ENCODE assay signal across 8 cellular contexts in genomic region chr4:72505314-72505744, GRCh38.
A peak's percentile ranks its signal among the peaks of the same experiment; 100 is the strongest.
DNase-seq lines count a peak whose midpoint lies in the region; ATAC-seq and TF ChIP-seq lines count a peak whose summit lies in the region.

No MANE protein-coding gene starts in this region.

- H4K8ac ChIP-seq in trophoblast cell (ENCODE audit: low read depth, low read length), result no peak overlapping the region

- H3K27ac Mint-ChIP-seq in T-helper 2 cell treated with Interferon-gamma antibody and Interleukin-4, amounts not matched to agents 5 μg/mL and 100 μg/mL, for 36 hours, result no peak overlapping the region

- H3K9me3 Mint-ChIP-seq in T-helper 2 cell treated with Interferon-gamma antibody and Interleukin-4, amounts not matched to agents 5 μg/mL and 100 μg/mL, for 36 hours, result no peaks in the 10 kb centered on the region

- no peak overlapping the region for H2BK120ac ChIP-seq in trophoblast cell (ENCODE audit: insufficient read depth, low read length, poor library complexity)

- no peak overlapping the region for H2BK12ac ChIP-seq in trophoblast cell (ENCODE audit: low read length)

- no peak overlapping the region for H2AK5ac ChIP-seq in trophoblast cell (ENCODE audit: low read length)

- no CpG with 5 or more reads among the region's 3 CpGs for WGBS in trophoblast cell (ENCODE audit: extremely low coverage, insufficient coverage, insufficient read length)

- H3K36me3 Mint-ChIP-seq in T-helper 2 cell treated with Interferon-gamma antibody and Interleukin-4, amounts not matched to agents 5 μg/mL and 100 μg/mL, for 36 hours (ENCODE audit: low read depth), result no peaks in the 10 kb centered on the region

- H3K36me3 ChIP-seq in RWPE2 (ENCODE audit: low read depth) (no peaks in the 10 kb centered on the region), trophoblast cell (ENCODE audit: control insufficient read depth in 1 of 2, insufficient read depth in 2 of 2, low read length in 2 of 2) (no peaks in the 10 kb centered on the region)

- no peak overlapping the region for H3K23ac ChIP-seq in trophoblast cell (ENCODE audit: low read length)

- H3K27me3 ChIP-seq in RWPE2 (ENCODE audit: insufficient read depth, poor library complexity, severe bottlenecking) (peaks cover 3% of the 10 kb centered on the region), trophoblast cell (ENCODE audit: insufficient read depth, low read length) (no peaks in the 10 kb centered on the region)

- H3K18ac ChIP-seq in trophoblast cell (ENCODE audit: low read length), result no peak overlapping the region

- no peak overlapping the region for H3K14ac ChIP-seq in trophoblast cell (ENCODE audit: low read length)

- H3K79me2 ChIP-seq in trophoblast cell (ENCODE audit: control insufficient read depth, insufficient read depth, low read length, poor library complexity), result no peaks in the 10 kb centered on the region

- H3K9me3 ChIP-seq in RWPE2 (ENCODE audit: severe bottlenecking) (no peaks in the 10 kb centered on the region), trophoblast cell (ENCODE audit: insufficient read depth, low read depth, low read length) (no peaks in the 10 kb centered on the region)

- no peak overlapping the region for H3K4me3 ChIP-seq in RWPE2 (ENCODE audit: severe bottlenecking)
- H3K4me3 ChIP-seq in fibroblast of the aortic adventitia (ENCODE audit: low read depth, low read length), result no peak overlapping the region
- no peak overlapping the region for H3K4me3 ChIP-seq in trophoblast cell (ENCODE audit: low read depth, low read length)

- H2AFZ ChIP-seq in trophoblast cell (ENCODE audit: insufficient read depth, low read length, poor library complexity), result no peak overlapping the region

- H4K12ac ChIP-seq in trophoblast cell (ENCODE audit: low read depth, low read length), result no peak overlapping the region

- no peak overlapping the region for H3K4ac ChIP-seq in trophoblast cell (ENCODE audit: low read depth, low read length)

- no peaks in the 10 kb centered on the region for H3K27me3 Mint-ChIP-seq in T-helper 2 cell treated with Interferon-gamma antibody and Interleukin-4, amounts not matched to agents 5 μg/mL and 100 μg/mL, for 36 hours (ENCODE audit: low read depth)

- H3K4me2 ChIP-seq in trophoblast cell (ENCODE audit: low read length), result no peak overlapping the region

- no peak overlapping the region for H3K9ac ChIP-seq in trophoblast cell (ENCODE audit: low read length)

- no peak overlapping the region for H3K4me3 Mint-ChIP-seq in T-helper 2 cell treated with Interferon-gamma antibody and Interleukin-4, amounts not matched to agents 5 μg/mL and 100 μg/mL, for 36 hours

- H3K4me1 Mint-ChIP-seq in T-helper 2 cell treated with Interferon-gamma antibody and Interleukin-4, amounts not matched to agents 5 μg/mL and 100 μg/mL, for 36 hours (ENCODE audit: low read depth), result no peaks in the 10 kb centered on the region

- ATAC-seq in GM19328 (IDR thresholded peaks at IDR 0.05; ENCODE audit: unreplicated experiment), result peak; percentile 80
- peak; percentile 74 for ATAC-seq in HG03439 (IDR thresholded peaks at IDR 0.05; ENCODE audit: unreplicated experiment)
- ATAC-seq in RWPE2 (ENCODE audit: low read depth), result peak; percentile 79

- DNase-seq in DMS53 (lab: John Stamatoyannopoulos, UW) (peak; percentile 66), RWPE2 (ENCODE audit: low spot score) (peak; percentile 19), fibroblast of the aortic adventitia (ENCODE audit: low read depth) (peak; percentile 74), trophoblast cell (peak; percentile 40 to 73), cerebellum (ENCODE audit: low spot score) (no peak)
- DNase-seq in T-helper 2 cell treated with Interferon-gamma antibody and Interleukin-4, amounts not matched to agents 5 μg/mL and 100 μg/mL, for 36 hours (ENCODE audit: low spot score), result no peak

- H3K4me1 ChIP-seq in RWPE2 (ENCODE audit: insufficient read depth, poor library complexity, severe bottlenecking) (no peaks in the 10 kb centered on the region), trophoblast cell (ENCODE audit: control insufficient read depth in 1 of 2, insufficient read depth in 2 of 2, low read length in 2 of 2) (peaks cover 0 to 3% of the 10 kb centered on the region in 2 experiments)

- no peaks in the 10 kb centered on the region for H3K79me1 ChIP-seq in trophoblast cell (ENCODE audit: low read length)

- H3K27ac ChIP-seq in RWPE2 (ENCODE audit: poor library complexity, severe bottlenecking) (no peak overlapping the region), trophoblast cell (ENCODE audit: low read depth, low read length) (no peak overlapping the region)

- peak; percentile 81 for TF ChIP-seq CTCF in RWPE2 (IDR thresholded peaks at IDR 0.05; ENCODE audit: poor library complexity, severe bottlenecking)
- peak; percentile 86 for TF ChIP-seq CTCF in fibroblast of the aortic adventitia (IDR thresholded peaks at IDR 0.05; ENCODE audit: insufficient read depth, low read length)

- no peak overlapping the region for H2BK5ac ChIP-seq in trophoblast cell (ENCODE audit: low read depth, low read length, poor library complexity)

- H4K91ac ChIP-seq in trophoblast cell (ENCODE audit: low read depth, low read length), result no peak overlapping the region

Comparison
In these comparisons a context has a peak if more than half of its experiments do, and no peak if none do; other contexts are left out.
1. DNase-seq: peak in DMS53 (single experiment), RWPE2 (single experiment), fibroblast of the aortic adventitia (single experiment) and trophoblast cell (2 of 2); none in cerebellum (single experiment) and T-helper 2 cell treated with Interferon-gamma antibody and Interleukin-4, amounts not matched to agents 5 μg/mL and 100 μg/mL, for 36 hours (single experiment).
2. Peak in every context shown above with its lines, with median percentiles within 50 percentile points of each other: ATAC-seq.